ENCODE assay signal across 1 cellular context in genomic region chr3:48984648-48985047, GRCh38.
TF ChIP-seq lines count a peak whose summit lies in the region.

No MANE protein-coding gene starts in this region.

TF ChIP-seq in IMR-90, 13 proteins besides CTCF, POLR2A, EP300 and RAD21:
- TF ChIP-seq SMC3 (IDR thresholded peaks at IDR 0.05; ENCODE audit: low read depth, low read length), result no peak
- no peak for TF ChIP-seq MXI1 (IDR thresholded peaks at IDR 0.05; ENCODE audit: borderline replicate concordance, low read depth, low read length)
- peak; percentile 29; the same call in 1 of the 2 replicates for TF ChIP-seq MAFK (IDR thresholded peaks at IDR 0.05; ENCODE audit: low read depth, low read length)
